Comparison of ENCODE assay signal across 8 cellular contexts in the genomic region with DNA sequence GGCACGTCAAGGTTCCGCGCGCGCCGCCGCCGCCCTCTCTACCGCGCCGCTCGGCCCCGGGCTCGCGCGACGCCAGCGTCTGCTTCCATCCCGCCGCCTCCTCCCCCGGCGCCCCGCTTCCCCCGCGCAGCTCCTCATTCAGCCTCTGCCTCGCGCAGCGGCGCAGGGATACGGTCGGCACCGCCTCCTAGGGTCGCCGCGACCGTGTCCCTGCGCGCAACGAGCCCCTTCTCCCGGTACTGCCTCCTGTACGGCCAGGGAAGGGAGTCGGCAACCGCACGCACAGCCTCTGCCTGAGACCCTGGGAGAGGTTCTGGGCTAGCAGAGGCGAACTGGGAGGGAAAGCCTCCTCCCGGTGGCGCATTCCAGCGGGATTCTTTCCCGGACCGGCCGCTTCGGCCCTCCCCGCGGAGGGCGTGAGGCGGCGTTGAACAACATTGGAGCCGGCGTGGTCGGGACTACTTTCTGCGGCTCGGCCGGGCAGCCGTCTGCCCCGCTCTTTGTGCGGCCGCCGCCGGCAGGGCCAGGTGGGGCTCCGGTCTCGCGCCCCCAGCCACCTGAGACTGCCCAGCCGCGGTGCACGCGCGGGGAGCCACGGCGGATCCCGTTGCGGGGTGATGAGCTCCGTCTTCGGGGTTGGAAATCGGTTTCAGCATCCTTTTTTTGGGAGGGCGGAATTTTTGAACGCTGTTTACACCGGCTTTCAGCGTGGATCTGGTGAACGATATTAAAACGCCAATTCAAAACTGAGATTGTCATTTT. TPM values are rescaled to one million over a fixed set of nuclear protein-coding genes. Genes with fewer than 3 reads are reported as not detected.
DNase-seq lines count a peak whose midpoint lies in the region; ATAC-seq and TF ChIP-seq lines count a peak whose summit lies in the region.

A gene (minus strand): TSS at position 172 of the 762 bp plus-strand sequence. CDS start 309 bp downstream, outside the sequence.

- 0% methylated on average over 14 to 57 of the region's 90 CpGs for WGBS in upper lobe of left lung, 2 donors

- H3K36me3 ChIP-seq in upper lobe of left lung, result no peaks in the 10 kb centered on the region

- H3K27ac ChIP-seq in upper lobe of left lung, result peak within 1 kb of the TSS; percentile 97 to 99 (median 98)

- H3K27ac Mint-ChIP-seq in T-helper 1 cell treated with Interleukin-12 subunit alpha and Interleukin-12 subunit beta and Interleukin-4 antibody, amounts not matched to agents 30 μg/mL and 1 μg/mL, for 36 hours, result no peak within 1 kb of the TSS
- peak within 1 kb of the TSS; percentile 100 for H3K27ac Mint-ChIP-seq in progenitor cell of endocrine pancreas

- H3K4me1 ChIP-seq in upper lobe of left lung, result peaks cover 0 to 27% (median 10%) of the 10 kb centered on the region in 4 donors

- TF ChIP-seq EP300 in upper lobe of left lung (IDR thresholded peaks at IDR 0.05), result peak in 1 of 4 donors; percentile 61

- DNase-seq in NCI-H1417 (lab: John Stamatoyannopoulos, UW), result peak; percentile 90 to 99 (median 98)
- peak; percentile 38 to 97 (median 87) for DNase-seq in amygdala (lab: John Stamatoyannopoulos, UW)
- peak; percentile 95 for DNase-seq in left ventricle myocardium superior
- DNase-seq in progenitor cell of endocrine pancreas (ENCODE audit: low spot score, unreplicated experiment), result peak; percentile 97
- peak; percentile 85 to 96 for DNase-seq in upper lobe of left lung

- H3K27me3 Mint-ChIP-seq in T-helper 1 cell treated with Interleukin-12 subunit alpha and Interleukin-12 subunit beta and Interleukin-4 antibody, amounts not matched to agents 30 μg/mL and 1 μg/mL, for 36 hours (ENCODE audit: low read depth), result peaks cover 58% of the 10 kb centered on the region
- no peaks in the 10 kb centered on the region for H3K27me3 Mint-ChIP-seq in progenitor cell of endocrine pancreas

- H3K4me3 Mint-ChIP-seq in T-helper 1 cell treated with Interleukin-12 subunit alpha and Interleukin-12 subunit beta and Interleukin-4 antibody, amounts not matched to agents 30 μg/mL and 1 μg/mL, for 36 hours, result peak within 1 kb of the TSS; percentile 76
- peak within 1 kb of the TSS; percentile 83 for H3K4me3 Mint-ChIP-seq in progenitor cell of endocrine pancreas (ENCODE audit: low read depth)

- intact Hi-C loops in left ventricle myocardium superior (cut with micrococcal nuclease), result no loop called here

- H3K4me3 ChIP-seq in upper lobe of left lung, result peak within 1 kb of the TSS; percentile 44 to 89 (median 66)

- peaks cover 0 to 7% (median 0%) of the 10 kb centered on the region in 4 donors for H3K27me3 ChIP-seq in upper lobe of left lung

- peak; percentile 92 for ATAC-seq in HG02759 (IDR thresholded peaks at IDR 0.05; ENCODE audit: unreplicated experiment)
- peak; percentile 98 for ATAC-seq in left ventricle myocardium superior
- peak; percentile 97 to 98 for ATAC-seq in upper lobe of left lung (ENCODE audit: low FRiP score in 2 of 2)

- H3K4me1 Mint-ChIP-seq in T-helper 1 cell treated with Interleukin-12 subunit alpha and Interleukin-12 subunit beta and Interleukin-4 antibody, amounts not matched to agents 30 μg/mL and 1 μg/mL, for 36 hours (ENCODE audit: low read depth), result peaks cover 13% of the 10 kb centered on the region
- peaks cover 26% of the 10 kb centered on the region for H3K4me1 Mint-ChIP-seq in progenitor cell of endocrine pancreas (ENCODE audit: low read depth)

- peak; percentile 40 for TF ChIP-seq POLR2A in GM10847 (IDR thresholded peaks at IDR 0.05; ENCODE audit: extremely low read depth, insufficient read length)
- TF ChIP-seq POLR2A in upper lobe of left lung (IDR thresholded peaks at IDR 0.05), result peak in 3 of 4 donors; percentile 62 to 85 (median 64)

- H3K9me3 ChIP-seq in upper lobe of left lung, result no peaks in the 10 kb centered on the region

- TF ChIP-seq CTCF in progenitor cell of endocrine pancreas (IDR thresholded peaks at IDR 0.05; ENCODE audit: unreplicated experiment), result no peak
- peak in 4 of 6 experiments; percentile 24 to 47 (median 32) for TF ChIP-seq CTCF in upper lobe of left lung (IDR thresholded peaks at IDR 0.05)

- H3K36me3 Mint-ChIP-seq in T-helper 1 cell treated with Interleukin-12 subunit alpha and Interleukin-12 subunit beta and Interleukin-4 antibody, amounts not matched to agents 30 μg/mL and 1 μg/mL, for 36 hours (ENCODE audit: low read depth), result peaks cover 5% of the 10 kb centered on the region
- H3K36me3 Mint-ChIP-seq in progenitor cell of endocrine pancreas (ENCODE audit: insufficient read depth), result peaks cover 6% of the 10 kb centered on the region

- H3K9me3 Mint-ChIP-seq in T-helper 1 cell treated with Interleukin-12 subunit alpha and Interleukin-12 subunit beta and Interleukin-4 antibody, amounts not matched to agents 30 μg/mL and 1 μg/mL, for 36 hours, result no peaks in the 10 kb centered on the region
- no peaks in the 10 kb centered on the region for H3K9me3 Mint-ChIP-seq in progenitor cell of endocrine pancreas (ENCODE audit: low read depth)

RNA-seq across cellular contexts. Expression of the gene that starts here (rescaled TPM):
- total RNA-seq in left ventricle myocardium superior (27.3 TPM), progenitor cell of endocrine pancreas (158 and 163 TPM in 2 replicates), upper lobe of left lung (100 to 1,000 TPM in 1 of 6 donors, 10 to 100 TPM in 5; 43.3 to 136 (median 66.4) TPM)

Comparison
In these comparisons a context has a peak if more than half of its experiments do, and no peak if none do; other contexts are left out.
1. Peak in every context shown above with its lines: DNase-seq, ATAC-seq, H3K4me3 ChIP-seq and H3K27ac ChIP-seq.